ENCODE assay signal across 20 cellular contexts in genomic region chr10:9339702-9340101, GRCh38.
"Had no signal": no experiment of that assay in that cellular context is flagged by ENCODE, and none has a peak within 500 bp of the region (broad histone marks: within the 10 kb centered on the region; RNA-seq: fewer than 3 reads in every experiment).

No MANE protein-coding gene starts in this region.

- H3K9me3 ChIP-seq: ovary, prostate gland, suprapubic skin, transverse colon had no signal

- H3K36me3 ChIP-seq: ovary, prostate gland, suprapubic skin, transverse colon had no signal

- H3K27ac ChIP-seq: ovary, prostate gland, suprapubic skin, transverse colon had no signal

- H3K4me1 ChIP-seq: prostate gland, suprapubic skin had no signal

- ATAC-seq: activated naive CD8-positive, alpha-beta T cell treated with anti-CD3 and anti-CD28 coated beads, Interleukin-2, amount 50 U/mL, for 24 hours; activated T-cell treated with anti-CD3 and anti-CD28 coated beads, Interleukin-2, amount 50 U/mL, for 72 hours; left lobe of liver; natural killer cell treated with Interleukin-12 subunit alpha and Interleukin-12 subunit beta and Interleukin-15 and Interleukin-18, amount 100 ng/mL, for 72 hours; stimulated activated naive CD8-positive, alpha-beta T cell treated with anti-CD3 and anti-CD28 coated beads, Interleukin-15, amount 100 ng/mL, for 72 hours had no signal

- H3K27me3 ChIP-seq: ovary, suprapubic skin, transverse colon had no signal

- H3K4me3 ChIP-seq: lung, ovary, prostate gland, suprapubic skin, transverse colon had no signal

- DNase-seq: activated CD4-positive, alpha-beta T cell treated with anti-CD3 and anti-CD28 coated beads for 4 hours; activated CD4-positive, alpha-beta T cell treated with anti-CD3 and anti-CD28 coated beads, Interleukin-2, amount 50 U/mL, for 48 hours; activated CD4-positive, CD25-positive, alpha-beta regulatory T cell; activated effector memory CD4-positive, alpha-beta T cell treated with Interleukin-2 at 50 U/mL for 16 hours; activated naive CD4-positive, alpha-beta T cell treated with anti-CD3 and anti-CD28 coated beads, Interleukin-2, amount 50 U/mL, for 16 hours; activated naive CD8-positive, alpha-beta T cell treated with anti-CD3 and anti-CD28 coated beads, Interleukin-2, amount 50 U/mL, for 24 hours; activated T-cell treated with anti-CD3 and anti-CD28 coated beads, Interleukin-2, amount 50 U/mL, for 72 hours; erythroblast; foreskin fibroblast; immature natural killer cell; midbrain; ovary; stimulated activated naive CD8-positive, alpha-beta T cell treated with anti-CD3 and anti-CD28 coated beads, Interleukin-15, amount 100 ng/mL, for 72 hours; T-cell; transverse colon had no signal
